Comparison of ENCODE assay signal across 25 cellular contexts in the genomic region with DNA sequence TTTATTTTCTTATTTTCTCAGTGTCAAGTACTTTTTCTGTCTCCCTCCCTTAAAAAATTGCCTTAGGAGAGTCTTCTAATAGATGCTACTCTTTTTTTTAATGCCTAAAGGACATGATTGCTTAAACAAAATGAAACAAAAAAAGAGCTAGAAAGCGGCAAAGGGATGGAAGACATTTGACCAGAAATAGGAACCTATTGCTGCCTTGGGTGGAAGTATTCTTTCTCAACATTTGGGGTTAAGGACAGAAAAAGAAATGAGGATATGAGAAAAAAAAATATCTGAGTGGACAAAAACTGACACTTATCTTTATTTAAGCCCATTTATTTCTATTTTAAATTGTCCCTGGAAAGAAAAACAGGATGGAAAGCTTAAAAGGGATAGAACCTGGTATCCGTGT.
"Had no signal": no experiment of that assay in that cellular context is flagged by ENCODE, and none has a peak within 500 bp of the region (broad histone marks: within the 10 kb centered on the region; RNA-seq: fewer than 3 reads in every experiment).

No MANE protein-coding gene starts in this region.

- H3K36me3 ChIP-seq: brain microvascular endothelial cell, colonic mucosa, prostate gland, right atrium auricular region, tibial nerve, uterus had no signal

- H3K27ac ChIP-seq: brain microvascular endothelial cell, colonic mucosa, prostate gland, right atrium auricular region, tibial nerve, uterus had no signal

- DNase-seq: activated CD4-positive, alpha-beta T cell treated with anti-CD3 and anti-CD28 coated beads, Interleukin-2, amount 50 U/mL, for 1 hour; activated CD4-positive, CD25-positive, alpha-beta regulatory T cell treated with anti-CD3 and anti-CD28 coated beads, Interleukin-2, amount 50 U/mL, for 72 hours; activated CD8-positive, alpha-beta memory T cell treated with anti-CD3 and anti-CD28 coated beads, Interleukin-2, amount 50 U/mL, for 4 hours; activated naive CD4-positive, alpha-beta T cell treated with anti-CD3 and anti-CD28 coated beads for 36 hours; activated naive CD8-positive, alpha-beta T cell treated with anti-CD3 and anti-CD28 coated beads, Interleukin-2, amount 50 U/mL, for 24 hours; activated T-cell treated with anti-CD3 and anti-CD28 coated beads, Interleukin-2, amount 50 U/mL, for 4 hours; anterior cingulate cortex; brain microvascular endothelial cell; colonic mucosa; erythroblast; foreskin melanocyte; kidney; stimulated activated CD4-positive, alpha-beta T cell treated with anti-CD3 and anti-CD28 coated beads, Interleukin-12 subunit alpha, Interleukin-12 subunit beta, amount 100 ng/mL, for 4 hours; stimulated activated CD4-positive, alpha-beta T cell treated with anti-CD3 and anti-CD28 coated beads, Interleukin-1b, Interleukin-23, amount 100 ng/mL, for 48 hours; stimulated activated CD8-positive, alpha-beta memory T cell treated with anti-CD3 and anti-CD28 coated beads, Interleukin-4, amount 100 ng/mL, for 48 hours; stimulated activated naive CD4-positive, alpha-beta T cell treated with Interleukin-2 at 50 U/mL for 16 hours; substantia nigra; T1000; uterus had no signal

- H3K27me3 ChIP-seq: brain microvascular endothelial cell, colonic mucosa, right atrium auricular region, tibial nerve, uterus had no signal

- H3K9me3 ChIP-seq: colonic mucosa, prostate gland, uterus had no signal

- H3K4me1 ChIP-seq: colonic mucosa, prostate gland had no signal

- ATAC-seq: activated naive CD8-positive, alpha-beta T cell treated with anti-CD3 and anti-CD28 coated beads, Interleukin-2, amount 50 U/mL, for 24 hours; activated T-cell treated with anti-CD3 and anti-CD28 coated beads, Interleukin-2, amount 50 U/mL, for 4 hours; left lobe of liver; natural killer cell treated with Interleukin-12 subunit alpha and Interleukin-12 subunit beta and Interleukin-15 and Interleukin-18, amount 100 ng/mL, for 72 hours had no signal

- H3K4me3 ChIP-seq: colonic mucosa, lung, prostate gland, right atrium auricular region, tibial nerve, uterus had no signal
